1 cellular context compared by ENCODE assay signal in genomic region chr2:232505805-232506360, GRCh38.
TF ChIP-seq lines count a peak whose summit lies in the region.

No MANE protein-coding gene starts in this region.

TF ChIP-seq in SK-N-SH treated with all-trans-retinoic acid at 6 μM for 48 hours, 23 proteins besides CTCF, POLR2A, EP300 and RAD21 (continued from another document):
- TF ChIP-seq PATZ1 (CRISPR knock-in tag; IDR thresholded peaks at IDR 0.05; ENCODE audit: borderline replicate concordance) (no peak), TCF4 (CRISPR knock-in tag; IDR thresholded peaks at IDR 0.05; ENCODE audit: borderline replicate concordance) (no peak)
